In the genomic region with DNA sequence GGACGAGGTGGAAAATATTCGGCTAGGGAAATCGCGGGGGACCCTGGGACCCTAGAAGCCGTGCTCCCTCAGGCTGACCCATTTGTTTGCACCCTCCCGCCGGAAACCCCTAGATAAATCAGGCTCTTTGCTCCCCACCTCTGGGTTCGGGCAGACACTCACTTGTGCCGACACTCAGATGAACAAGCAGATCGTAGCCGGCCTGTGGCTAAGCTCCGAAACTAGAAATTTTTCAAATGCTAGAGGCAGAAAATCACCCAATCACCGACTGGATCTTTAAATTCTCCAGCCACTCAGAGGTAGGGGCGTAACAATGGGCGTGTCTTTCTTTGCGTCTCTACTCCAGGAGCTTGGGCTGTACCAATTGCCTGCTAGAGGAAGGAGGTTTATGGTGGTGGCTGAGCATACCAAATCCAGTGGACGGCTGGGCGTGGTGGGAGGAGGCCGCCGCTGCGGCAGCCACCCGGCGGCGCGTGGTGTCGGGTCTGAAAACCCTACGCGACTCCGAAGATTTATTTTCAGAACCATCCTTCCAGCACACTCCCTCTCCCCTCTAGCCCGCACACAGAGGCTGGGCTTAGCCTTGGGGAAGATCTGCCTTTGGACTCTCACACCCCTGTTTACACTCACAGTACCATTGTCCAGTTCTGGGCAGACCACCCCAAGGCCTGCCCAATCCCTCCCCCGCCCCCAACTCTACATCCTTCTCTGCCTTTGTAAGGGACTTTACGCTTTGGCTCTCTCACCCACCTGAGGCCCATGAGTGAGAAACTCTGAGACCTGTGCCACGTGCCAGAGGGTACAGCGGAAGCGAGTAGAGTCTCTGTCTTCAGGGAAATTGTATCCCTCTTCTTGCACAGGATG, we compare ENCODE assay signal across 8 cellular contexts. TPM values are rescaled to one million over a fixed set of nuclear protein-coding genes. Genes with fewer than 3 reads are reported as not detected.
A peak's percentile ranks its signal among the peaks of the same experiment; 100 is the strongest.
DNase-seq lines count a peak whose midpoint lies in the region; ATAC-seq and TF ChIP-seq lines count a peak whose summit lies in the region.

A gene with protein sequence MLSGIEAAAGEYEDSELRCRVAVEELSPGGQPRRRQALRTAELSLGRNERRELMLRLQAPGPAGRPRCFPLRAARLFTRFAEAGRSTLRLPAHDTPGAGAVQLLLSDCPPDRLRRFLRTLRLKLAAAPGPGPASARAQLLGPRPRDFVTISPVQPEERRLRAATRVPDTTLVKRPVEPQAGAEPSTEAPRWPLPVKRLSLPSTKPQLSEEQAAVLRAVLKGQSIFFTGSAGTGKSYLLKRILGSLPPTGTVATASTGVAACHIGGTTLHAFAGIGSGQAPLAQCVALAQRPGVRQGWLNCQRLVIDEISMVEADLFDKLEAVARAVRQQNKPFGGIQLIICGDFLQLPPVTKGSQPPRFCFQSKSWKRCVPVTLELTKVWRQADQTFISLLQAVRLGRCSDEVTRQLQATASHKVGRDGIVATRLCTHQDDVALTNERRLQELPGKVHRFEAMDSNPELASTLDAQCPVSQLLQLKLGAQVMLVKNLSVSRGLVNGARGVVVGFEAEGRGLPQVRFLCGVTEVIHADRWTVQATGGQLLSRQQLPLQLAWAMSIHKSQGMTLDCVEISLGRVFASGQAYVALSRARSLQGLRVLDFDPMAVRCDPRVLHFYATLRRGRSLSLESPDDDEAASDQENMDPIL (minus strand): TSS at position 217 of the 864 bp plus-strand sequence. CDS start 1,312 bp downstream, outside the sequence.

- ATAC-seq in GM18498 (IDR thresholded peaks at IDR 0.05; ENCODE audit: unreplicated experiment) (peak; percentile 87), HG02885 (IDR thresholded peaks at IDR 0.05; ENCODE audit: poor library complexity, unreplicated experiment) (peak; percentile 92), heart right ventricle (peak; percentile 95 to 98 (median 98))

- peak within 1 kb of the TSS in 9 of 10 donors; percentile 43 to 87 (median 75) for H3K27ac ChIP-seq in heart right ventricle

- intact Hi-C loops in T-helper 1 cell treated with Interleukin-12 subunit alpha and Interleukin-12 subunit beta and Interleukin-4 antibody, amounts not matched to agents 30 ng/mL and 1 ng/mL, for 36 hours (cut with micrococcal nuclease): loop anchor here (1.0 to 10.0 kb wide), 12 partner anchors 10 to 730 kb away; a partner anchor contains a TSS
- intact Hi-C loops in heart right ventricle (cut with DNase I): no loop called here
- intact Hi-C loops in posterior vena cava (cut with DNase I): loop anchor here in 1 of 2 donors (5.0 kb wide), 1 partner anchor 472 kb away; a partner anchor contains a TSS

- TF ChIP-seq CTCF in heart right ventricle (IDR thresholded peaks at IDR 0.05): peak in 2 of 9 donors; percentile 16 to 21

- peak; percentile 95 for DNase-seq in NCI-H1694 (lab: John Stamatoyannopoulos, UW)
- peak; percentile 99 for DNase-seq in amniotic epithelial cell (ENCODE audit: low read depth)
- peak; percentile 72 to 96 for DNase-seq in heart right ventricle
- peak; percentile 92 for DNase-seq in posterior vena cava (ENCODE audit: low spot score)
- peak; percentile 94 for DNase-seq in ureter (ENCODE audit: low spot score)

- peaks cover 10 to 31% (median 19%) of the 10 kb centered on the region in 9 donors for H3K4me1 ChIP-seq in heart right ventricle

- WGBS in heart right ventricle, 2 donors: 3 to 4% methylated on average over 35 of the region's 35 CpGs

- H3K36me3 ChIP-seq in heart right ventricle: peaks cover 0 to under 1% (median 0%) of the 10 kb centered on the region in 9 donors

- H3K9me3 ChIP-seq in heart right ventricle: no peaks in the 10 kb centered on the region

- peak within 1 kb of the TSS; percentile 23 to 59 (median 52) for H3K4me3 ChIP-seq in heart right ventricle

- H3K27me3 ChIP-seq in heart right ventricle: peaks cover 0 to 11% (median 0%) of the 10 kb centered on the region in 7 donors

RNA-seq across cellular contexts. Expression of the gene that starts here (rescaled TPM):
- 32.1 and 33.7 TPM in 2 replicates for total RNA-seq in T-helper 1 cell treated with Interleukin-12 subunit alpha and Interleukin-12 subunit beta and Interleukin-4 antibody, amounts not matched to agents 30 ng/mL and 1 ng/mL, for 36 hours
- 1 to 10 TPM in 2 of 10 donors, under 1 TPM in 8; 0.22 to 2.9 (median 0.45) TPM for total RNA-seq in heart right ventricle
- polyA plus RNA-seq in heart right ventricle: 1 to 10 TPM in 1 of 2 donors, under 1 TPM in 1; 0.38 to 1.6 TPM
- total RNA-seq in posterior vena cava: 1 to 10 TPM in 1 of 2 donors, under 1 TPM in 1; 0.95 to 1.9 TPM
- total RNA-seq in ureter: 0.99 TPM

Comparison
In these comparisons a context has a peak if more than half of its experiments do, and no peak if none do; other contexts are left out.
1. Peak in every context shown above with its lines: DNase-seq, ATAC-seq, H3K4me3 ChIP-seq and H3K27ac ChIP-seq.
2. Peak in DNase-seq in ureter; RNA of the gene not detected or under 1 TPM.